ENCODE assay signal across 21 cellular contexts in genomic region chr7:136133491-136133990, GRCh38.
DNase-seq lines count a peak whose midpoint lies in the region; TF ChIP-seq lines count a peak whose summit lies in the region.
"Had no signal": no experiment of that assay in that cellular context is flagged by ENCODE, and none has a peak within 500 bp of the region (broad histone marks: within the 10 kb centered on the region; RNA-seq: fewer than 3 reads in every experiment).

No MANE protein-coding gene starts in this region.

- H3K27ac ChIP-seq in A673 (ENCODE audit: low read depth, low read length, poor library complexity, severe bottlenecking), result peak overlapping the region; percentile 75
- H3K27ac ChIP-seq in substantia nigra (ENCODE audit: low read depth, low read length, poor library complexity, severe bottlenecking), result no peak overlapping the region
- H3K27ac ChIP-seq: A549, epithelial cell of prostate, heart right ventricle had no signal

- no peaks in the 10 kb centered on the region for H3K27me3 ChIP-seq in A673 (replicated peaks; ENCODE audit: insufficient read depth, low read depth, low read length, poor library complexity)
- H3K27me3 ChIP-seq: heart right ventricle had no signal

- no peak overlapping the region for H3K4me3 ChIP-seq in A673 (ENCODE audit: low read depth, low read length, poor library complexity, severe bottlenecking)
- H3K4me3 ChIP-seq: A549, heart right ventricle had no signal

- no peaks in the 10 kb centered on the region for H3K27me3 Mint-ChIP-seq in activated naive CD4-positive, alpha-beta T cell treated with anti-CD3 and anti-CD28 coated beads, Interleukin-2, amount 10 ng/mL, durations not matched to agents 7 days and 5 days
- H3K27me3 Mint-ChIP-seq: naive B cell had no signal

- no peaks in the 10 kb centered on the region for H3K36me3 Mint-ChIP-seq in activated naive CD4-positive, alpha-beta T cell treated with anti-CD3 and anti-CD28 coated beads, Interleukin-2, amount 10 ng/mL, durations not matched to agents 7 days and 5 days

- H3K27ac Mint-ChIP-seq in activated naive CD4-positive, alpha-beta T cell treated with anti-CD3 and anti-CD28 coated beads, Interleukin-2, amount 10 ng/mL, durations not matched to agents 7 days and 5 days, result no peak overlapping the region
- H3K27ac Mint-ChIP-seq: naive B cell had no signal

- H3K9me3 Mint-ChIP-seq in activated naive CD4-positive, alpha-beta T cell treated with anti-CD3 and anti-CD28 coated beads, Interleukin-2, amount 10 ng/mL, durations not matched to agents 7 days and 5 days, result no peaks in the 10 kb centered on the region
- H3K9me3 Mint-ChIP-seq: naive B cell had no signal

- POLR2A ChIA-PET in A673 (lab: Charles Lee; ENCODE audit: low non-redundant PET), result no interaction called here

- CTCF ChIA-PET in A673 (lab: Charles Lee), result interaction anchor here (1.2 kb wide), 1 partner anchor 19 kb away, joined by 3 read pairs; no protein-coding TSS in a partner anchor
- CTCF ChIA-PET in activated naive CD4-positive, alpha-beta T cell treated with anti-CD3 and anti-CD28 coated beads, Interleukin-2, amount 10 ng/mL, durations not matched to agents 7 days and 5 days (lab: Charles Lee), result no interaction called here

- DNase-seq in A673 (ENCODE audit: low spot score), result peak; percentile 96
- DNase-seq in NCI-H2227 treated with DMSO at 0.1 percent for 48 hours (lab: John Stamatoyannopoulos, UW), result peak; percentile 24
- peak; percentile 31 for DNase-seq in brain pericyte (ENCODE audit: low read depth, low spot score)
- DNase-seq in myocyte (ENCODE audit: low read depth), result peak; percentile 44
- no peak for DNase-seq in substantia nigra (lab: John Stamatoyannopoulos, UW)
- DNase-seq in islet precursor cell, result no peak
- no peak for DNase-seq in NAMALWA (ENCODE audit: low spot score)
- DNase-seq in activated naive CD4-positive, alpha-beta T cell treated with anti-CD3 and anti-CD28 coated beads, Interleukin-2, amount 10 ng/mL, durations not matched to agents 7 days and 5 days, result no peak
- DNase-seq: activated naive CD4-positive, alpha-beta T cell treated with Interleukin-2 at 50 U/mL for 16 hours; heart right ventricle; left colon; naive B cell; NCI-H1092; NCI-H510A; PC-3; retina; stimulated activated CD4-positive, alpha-beta T cell treated with anti-CD3 and anti-CD28 coated beads, Interleukin-4, amount 100 ng/mL, for 24 hours; T-helper 1 cell; trophoblast cell had no signal

- H3K4me3 Mint-ChIP-seq in activated naive CD4-positive, alpha-beta T cell treated with anti-CD3 and anti-CD28 coated beads, Interleukin-2, amount 10 ng/mL, durations not matched to agents 7 days and 5 days, result no peak overlapping the region
- H3K4me3 Mint-ChIP-seq: naive B cell had no signal

- H3K4me1 Mint-ChIP-seq in activated naive CD4-positive, alpha-beta T cell treated with anti-CD3 and anti-CD28 coated beads, Interleukin-2, amount 10 ng/mL, durations not matched to agents 7 days and 5 days, result no peaks in the 10 kb centered on the region
- H3K4me1 Mint-ChIP-seq: naive B cell had no signal

- H3K9me3 ChIP-seq in A673 (ENCODE audit: low read depth, low read length, poor library complexity, severe bottlenecking), result no peaks in the 10 kb centered on the region
- H3K9me3 ChIP-seq: A549, heart right ventricle had no signal

- no peaks in the 10 kb centered on the region for H3K36me3 ChIP-seq in A673 (ENCODE audit: insufficient read depth, low read length, poor library complexity, severe bottlenecking)
- H3K36me3 ChIP-seq: heart right ventricle had no signal

- H3K4me1 ChIP-seq in A673 (ENCODE audit: insufficient read depth, low read length, poor library complexity, severe bottlenecking), result peaks cover 37% of the 10 kb centered on the region
- H3K4me1 ChIP-seq: A549, heart right ventricle had no signal

- no TSS peak for BruUV-seq in A673 (replicated peaks; lab: Mats Ljungman, UMichigan)

- intact Hi-C loops in A673 (cut with micrococcal nuclease; ENCODE audit: unreplicated experiment), result loop anchor here (5.0 kb wide), 1 partner anchor 259 kb away; no protein-coding TSS in a partner anchor

- no peak for TF ChIP-seq CTCF in A673 (conservative IDR thresholded peaks at IDR 0.05; ENCODE audit: low read depth, low read length)

Comparison
In these comparisons a context has a peak if more than half of its experiments do, and no peak if none do; other contexts are left out.
1. DNase-seq: peak in A673 (single experiment), NCI-H2227 treated with DMSO at 0.1 percent for 48 hours (single experiment), brain pericyte (single experiment) and myocyte (single experiment); none in substantia nigra (0 of 49), islet precursor cell (single experiment), NAMALWA (single experiment) and activated naive CD4-positive, alpha-beta T cell treated with anti-CD3 and anti-CD28 coated beads, Interleukin-2, amount 10 ng/mL, durations not matched to agents 7 days and 5 days (single experiment).